Comparison of ENCODE assay signal across 9 cellular contexts in genomic region chr15:45198337-45199135, GRCh38. TPM values are rescaled to one million over a fixed set of nuclear protein-coding genes. Genes with fewer than 3 reads are reported as not detected.
A peak's percentile ranks its signal among the peaks of the same experiment; 100 is the strongest.
DNase-seq lines count a peak whose midpoint lies in the region; ATAC-seq and TF ChIP-seq lines count a peak whose summit lies in the region.
"Had no signal": no experiment of that assay in that cellular context is flagged by ENCODE, and none has a peak within 500 bp of the region (broad histone marks: within the 10 kb centered on the region; RNA-seq: fewer than 3 reads in every experiment).

No MANE protein-coding gene starts in this region.

- peak overlapping the region; percentile 98 for H3K27ac ChIP-seq in layer of hippocampus (ENCODE audit: low read depth, low read length)

- H3K27me3 ChIP-seq in layer of hippocampus (ENCODE audit: control insufficient read depth, insufficient read depth, low read length): no peaks in the 10 kb centered on the region

- ATAC-seq in GM18907 (IDR thresholded peaks at IDR 0.05; ENCODE audit: unreplicated experiment): peak; percentile 71
- peak; percentile 58 for ATAC-seq in HG03139 (IDR thresholded peaks at IDR 0.05; ENCODE audit: unreplicated experiment)
- ATAC-seq in activated CD4-positive, CD25-positive, alpha-beta regulatory T cell treated with anti-CD3 and anti-CD28 coated beads, Interleukin-2, amount 50 U/mL, for 24 hours: peak; percentile 70 to 72

- peak; percentile 97 for DNase-seq in AG09319 (ENCODE audit: extremely low read depth, low read depth)
- peak; percentile 86 for DNase-seq in NCI-H226
- DNase-seq in cerebellum (ENCODE audit: low spot score): peak; percentile 90
- peak; percentile 71 to 85 (median 80) for DNase-seq in stimulated activated CD4-positive, alpha-beta T cell treated with anti-CD3 and anti-CD28 coated beads, Interleukin-1b, Interleukin-23, amount 100 ng/mL, for 24 hours (ENCODE audit: low read depth in 4 of 4, low spot score in 1 of 4)

- peak; percentile 95 for TF ChIP-seq CTCF in AG09319 (IDR thresholded peaks at IDR 0.05; ENCODE audit: low read depth, low read length)

RNA-seq across cellular contexts. Expression of gene SHF, which starts 10.8 kb away (rescaled TPM):
- 82.7 TPM for total RNA-seq in cerebellum

RNA-seq across cellular contexts. Expression of gene SLC28A2, which starts 53.5 kb away (rescaled TPM):
- total RNA-seq in cerebellum: not detected
- total RNA-seq: activated CD8-positive, alpha-beta memory T cell treated with anti-CD3 and anti-CD28 coated beads for 36 hours had no signal

Comparison
In these comparisons a context has a peak if more than half of its experiments do, and no peak if none do; other contexts are left out.
1. Peak in every context shown above with its lines: DNase-seq, ATAC-seq and H3K27ac ChIP-seq.